Comparison of ENCODE assay signal across 8 cellular contexts in genomic region chr5:11681796-11682195, GRCh38.
"Had no signal": no experiment of that assay in that cellular context is flagged by ENCODE, and none has a peak within 500 bp of the region (broad histone marks: within the 10 kb centered on the region; RNA-seq: fewer than 3 reads in every experiment).

No MANE protein-coding gene starts in this region.

- H3K27ac Mint-ChIP-seq: HFFc6, IgD-negative memory B cell had no signal

- H3K27ac ChIP-seq: HL-60 had no signal

- H3K4me1 ChIP-seq: HAP-1 had no signal

- ATAC-seq: HCT116 had no signal

- H3K4me3 ChIP-seq: HAP-1 had no signal

- H3K4me3 Mint-ChIP-seq: HFFc6, IgD-negative memory B cell had no signal

- H3K27me3 Mint-ChIP-seq: IgD-negative memory B cell had no signal

- DNase-seq: GOT3, H7, HFFc6, KBM-7 had no signal

- H3K36me3 ChIP-seq: HAP-1 had no signal

- H3K9me3 ChIP-seq: HAP-1 had no signal

- H3K36me3 Mint-ChIP-seq: IgD-negative memory B cell had no signal
